1 cellular context compared by ENCODE assay signal in the genomic region with DNA sequence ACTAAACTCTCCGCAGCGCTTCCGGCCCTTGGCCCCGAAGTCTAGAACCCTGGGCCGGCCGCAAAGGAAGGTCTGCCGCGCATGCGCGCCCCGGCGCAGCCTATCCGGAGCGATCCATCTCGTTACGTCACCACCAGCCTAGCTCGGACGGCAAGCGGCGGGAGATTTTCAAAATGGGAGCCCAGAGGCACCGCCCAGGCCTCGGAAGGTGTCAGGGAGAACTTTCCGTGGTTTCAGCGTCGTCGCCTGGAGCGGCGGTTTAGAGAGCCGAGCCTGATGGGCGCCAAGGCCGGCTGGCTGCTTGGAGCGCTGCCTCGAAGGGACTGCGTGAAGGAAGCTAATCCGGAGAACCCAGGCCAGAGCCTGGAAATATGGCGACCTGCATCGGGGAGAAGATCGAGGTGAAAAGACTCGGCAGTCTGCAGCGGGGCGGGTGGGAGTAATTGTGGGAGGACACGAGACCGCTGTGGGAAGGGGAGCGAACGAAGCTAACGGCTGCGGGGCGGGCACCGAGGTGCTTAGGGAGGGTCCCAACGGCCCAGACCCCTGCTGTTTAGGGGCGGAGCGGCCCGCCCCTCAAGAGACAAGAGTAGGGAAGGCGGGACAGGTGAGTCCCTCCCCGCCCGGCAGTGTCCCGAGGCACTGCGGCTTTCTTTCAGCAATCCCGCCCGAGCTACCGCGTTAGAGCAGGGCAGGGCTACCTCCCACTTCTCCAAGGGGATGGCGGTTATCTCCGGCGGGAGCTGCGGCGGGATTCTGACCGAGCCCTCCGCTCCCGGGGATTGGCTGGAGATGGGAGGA.
TF ChIP-seq lines count a peak whose summit lies in the region.

TSS of gene PLK4 (plus strand) at position 130 of the 801 bp plus-strand sequence. CDS start at position 372, 242 bp downstream.

TF ChIP-seq in K562, 482 proteins besides CTCF, POLR2A, EP300 and RAD21 (continued from another document and continues in another):
- TF ChIP-seq ATF3 (IDR thresholded peaks at IDR 0.05) (peak; percentile 94), ATF3 (CRISPR knock-in tag; conservative IDR thresholded peaks at IDR 0.05) (peak; percentile 94), C11orf30 (IDR thresholded peaks at IDR 0.05; ENCODE audit: low read depth) (peak; percentile 84), GABPB1 (CRISPR knock-in tag; IDR thresholded peaks at IDR 0.05) (peak; percentile 79; the same call in 1 of the 2 replicates), NONO (IDR thresholded peaks at IDR 0.05; ENCODE audit: low read depth in 2 of 2, low read length in 1 of 2) (no peak), PHF20 (IDR thresholded peaks at IDR 0.05; ENCODE audit: partially characterized antibody) (peak; percentile 45), BRCA1 (IDR thresholded peaks at IDR 0.05) (no peak), BRCA1 (CRISPR knock-in tag; IDR thresholded peaks at IDR 0.05) (no peak), ARID3B (CRISPR knock-in tag; IDR thresholded peaks at IDR 0.05; ENCODE audit: borderline replicate concordance) (no peak), BRD4 (IDR thresholded peaks at IDR 0.05) (peak; percentile 82; the same call in 1 of the 2 replicates), ZBTB26 (CRISPR knock-in tag; IDR thresholded peaks at IDR 0.05) (no peak), NFE2 (IDR thresholded peaks at IDR 0.05; ENCODE audit: low read depth) (no peak), RERE (CRISPR knock-in tag; IDR thresholded peaks at IDR 0.05; ENCODE audit: borderline replicate concordance) (peak; percentile 81), ZNF778 (CRISPR knock-in tag; IDR thresholded peaks at IDR 0.05) (no peak), JUND (IDR thresholded peaks at IDR 0.05; ENCODE audit: borderline replicate concordance, low read depth, low read length) (peak; percentile 61), JUND (tag; IDR thresholded peaks at IDR 0.05; ENCODE audit: borderline replicate concordance, low read depth, low read length) (0 out of 3 replicates have a peak, but pooled peaks have one; percentile 29), EZH2 (IDR thresholded peaks at IDR 0.05; ENCODE audit: borderline replicate concordance, low read depth, low read length) (no peak), TCF15 (CRISPR knock-in tag; IDR thresholded peaks at IDR 0.05) (no peak), TBL1XR1 (IDR thresholded peaks at IDR 0.05; ENCODE audit: low read length in 2 of 2) (peak in 1 of 2 experiments; percentile 73; a peak in 1 of 4 replicates), E2F4 (CRISPR knock-in tag; IDR thresholded peaks at IDR 0.05; ENCODE audit: low read depth) (peak; percentile 99), ZNF143 (CRISPR knock-in tag; IDR thresholded peaks at IDR 0.05) (no peak), TAF9B (IDR thresholded peaks at IDR 0.05; ENCODE audit: partially characterized antibody) (peak; percentile 85)
- TF ChIP-seq, protein P1, sequence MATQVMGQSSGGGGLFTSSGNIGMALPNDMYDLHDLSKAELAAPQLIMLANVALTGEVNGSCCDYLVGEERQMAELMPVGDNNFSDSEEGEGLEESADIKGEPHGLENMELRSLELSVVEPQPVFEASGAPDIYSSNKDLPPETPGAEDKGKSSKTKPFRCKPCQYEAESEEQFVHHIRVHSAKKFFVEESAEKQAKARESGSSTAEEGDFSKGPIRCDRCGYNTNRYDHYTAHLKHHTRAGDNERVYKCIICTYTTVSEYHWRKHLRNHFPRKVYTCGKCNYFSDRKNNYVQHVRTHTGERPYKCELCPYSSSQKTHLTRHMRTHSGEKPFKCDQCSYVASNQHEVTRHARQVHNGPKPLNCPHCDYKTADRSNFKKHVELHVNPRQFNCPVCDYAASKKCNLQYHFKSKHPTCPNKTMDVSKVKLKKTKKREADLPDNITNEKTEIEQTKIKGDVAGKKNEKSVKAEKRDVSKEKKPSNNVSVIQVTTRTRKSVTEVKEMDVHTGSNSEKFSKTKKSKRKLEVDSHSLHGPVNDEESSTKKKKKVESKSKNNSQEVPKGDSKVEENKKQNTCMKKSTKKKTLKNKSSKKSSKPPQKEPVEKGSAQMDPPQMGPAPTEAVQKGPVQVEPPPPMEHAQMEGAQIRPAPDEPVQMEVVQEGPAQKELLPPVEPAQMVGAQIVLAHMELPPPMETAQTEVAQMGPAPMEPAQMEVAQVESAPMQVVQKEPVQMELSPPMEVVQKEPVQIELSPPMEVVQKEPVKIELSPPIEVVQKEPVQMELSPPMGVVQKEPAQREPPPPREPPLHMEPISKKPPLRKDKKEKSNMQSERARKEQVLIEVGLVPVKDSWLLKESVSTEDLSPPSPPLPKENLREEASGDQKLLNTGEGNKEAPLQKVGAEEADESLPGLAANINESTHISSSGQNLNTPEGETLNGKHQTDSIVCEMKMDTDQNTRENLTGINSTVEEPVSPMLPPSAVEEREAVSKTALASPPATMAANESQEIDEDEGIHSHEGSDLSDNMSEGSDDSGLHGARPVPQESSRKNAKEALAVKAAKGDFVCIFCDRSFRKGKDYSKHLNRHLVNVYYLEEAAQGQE (CRISPR knock-in tag; IDR thresholded peaks at IDR 0.05; ENCODE audit: low read depth), result no peak
- TF ChIP-seq, protein P2, sequence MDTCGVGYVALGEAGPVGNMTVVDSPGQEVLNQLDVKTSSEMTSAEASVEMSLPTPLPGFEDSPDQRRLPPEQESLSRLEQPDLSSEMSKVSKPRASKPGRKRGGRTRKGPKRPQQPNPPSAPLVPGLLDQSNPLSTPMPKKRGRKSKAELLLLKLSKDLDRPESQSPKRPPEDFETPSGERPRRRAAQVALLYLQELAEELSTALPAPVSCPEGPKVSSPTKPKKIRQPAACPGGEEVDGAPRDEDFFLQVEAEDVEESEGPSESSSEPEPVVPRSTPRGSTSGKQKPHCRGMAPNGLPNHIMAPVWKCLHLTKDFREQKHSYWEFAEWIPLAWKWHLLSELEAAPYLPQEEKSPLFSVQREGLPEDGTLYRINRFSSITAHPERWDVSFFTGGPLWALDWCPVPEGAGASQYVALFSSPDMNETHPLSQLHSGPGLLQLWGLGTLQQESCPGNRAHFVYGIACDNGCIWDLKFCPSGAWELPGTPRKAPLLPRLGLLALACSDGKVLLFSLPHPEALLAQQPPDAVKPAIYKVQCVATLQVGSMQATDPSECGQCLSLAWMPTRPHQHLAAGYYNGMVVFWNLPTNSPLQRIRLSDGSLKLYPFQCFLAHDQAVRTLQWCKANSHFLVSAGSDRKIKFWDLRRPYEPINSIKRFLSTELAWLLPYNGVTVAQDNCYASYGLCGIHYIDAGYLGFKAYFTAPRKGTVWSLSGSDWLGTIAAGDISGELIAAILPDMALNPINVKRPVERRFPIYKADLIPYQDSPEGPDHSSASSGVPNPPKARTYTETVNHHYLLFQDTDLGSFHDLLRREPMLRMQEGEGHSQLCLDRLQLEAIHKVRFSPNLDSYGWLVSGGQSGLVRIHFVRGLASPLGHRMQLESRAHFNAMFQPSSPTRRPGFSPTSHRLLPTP (IDR thresholded peaks at IDR 0.05; ENCODE audit: borderline replicate concordance, extremely low read depth, insufficient read length), result no peak
- TF ChIP-seq, protein P3, sequence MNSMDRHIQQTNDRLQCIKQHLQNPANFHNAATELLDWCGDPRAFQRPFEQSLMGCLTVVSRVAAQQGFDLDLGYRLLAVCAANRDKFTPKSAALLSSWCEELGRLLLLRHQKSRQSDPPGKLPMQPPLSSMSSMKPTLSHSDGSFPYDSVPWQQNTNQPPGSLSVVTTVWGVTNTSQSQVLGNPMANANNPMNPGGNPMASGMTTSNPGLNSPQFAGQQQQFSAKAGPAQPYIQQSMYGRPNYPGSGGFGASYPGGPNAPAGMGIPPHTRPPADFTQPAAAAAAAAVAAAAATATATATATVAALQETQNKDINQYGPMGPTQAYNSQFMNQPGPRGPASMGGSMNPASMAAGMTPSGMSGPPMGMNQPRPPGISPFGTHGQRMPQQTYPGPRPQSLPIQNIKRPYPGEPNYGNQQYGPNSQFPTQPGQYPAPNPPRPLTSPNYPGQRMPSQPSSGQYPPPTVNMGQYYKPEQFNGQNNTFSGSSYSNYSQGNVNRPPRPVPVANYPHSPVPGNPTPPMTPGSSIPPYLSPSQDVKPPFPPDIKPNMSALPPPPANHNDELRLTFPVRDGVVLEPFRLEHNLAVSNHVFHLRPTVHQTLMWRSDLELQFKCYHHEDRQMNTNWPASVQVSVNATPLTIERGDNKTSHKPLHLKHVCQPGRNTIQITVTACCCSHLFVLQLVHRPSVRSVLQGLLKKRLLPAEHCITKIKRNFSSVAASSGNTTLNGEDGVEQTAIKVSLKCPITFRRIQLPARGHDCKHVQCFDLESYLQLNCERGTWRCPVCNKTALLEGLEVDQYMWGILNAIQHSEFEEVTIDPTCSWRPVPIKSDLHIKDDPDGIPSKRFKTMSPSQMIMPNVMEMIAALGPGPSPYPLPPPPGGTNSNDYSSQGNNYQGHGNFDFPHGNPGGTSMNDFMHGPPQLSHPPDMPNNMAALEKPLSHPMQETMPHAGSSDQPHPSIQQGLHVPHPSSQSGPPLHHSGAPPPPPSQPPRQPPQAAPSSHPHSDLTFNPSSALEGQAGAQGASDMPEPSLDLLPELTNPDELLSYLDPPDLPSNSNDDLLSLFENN (IDR thresholded peaks at IDR 0.05; ENCODE audit: low read depth in 2 of 2, low read length in 2 of 2), result 0 out of 4 replicates have a peak, but pooled peaks of 1 of the 2 experiments have one; percentile 34
